1 cellular context compared by ENCODE assay signal in genomic region chr16:85968041-85968920, GRCh38.
A peak's percentile ranks its signal among the peaks of the same experiment; 100 is the strongest.
TF ChIP-seq lines count a peak whose summit lies in the region.

No MANE protein-coding gene starts in this region.

TF ChIP-seq in GM12878, 131 proteins besides CTCF, POLR2A, EP300 and RAD21:
- TF ChIP-seq TCF12 (IDR thresholded peaks at IDR 0.05; ENCODE audit: low read depth, low read length) (no peak), ZBED1 (IDR thresholded peaks at IDR 0.05; ENCODE audit: borderline replicate concordance) (no peak), CREM (IDR thresholded peaks at IDR 0.05; ENCODE audit: low read depth) (0 out of 2 replicates have a peak, but pooled peaks have one; percentile 7), CHD4 (IDR thresholded peaks at IDR 0.05) (no peak)
